31 cellular contexts compared by ENCODE assay signal in the genomic region with DNA sequence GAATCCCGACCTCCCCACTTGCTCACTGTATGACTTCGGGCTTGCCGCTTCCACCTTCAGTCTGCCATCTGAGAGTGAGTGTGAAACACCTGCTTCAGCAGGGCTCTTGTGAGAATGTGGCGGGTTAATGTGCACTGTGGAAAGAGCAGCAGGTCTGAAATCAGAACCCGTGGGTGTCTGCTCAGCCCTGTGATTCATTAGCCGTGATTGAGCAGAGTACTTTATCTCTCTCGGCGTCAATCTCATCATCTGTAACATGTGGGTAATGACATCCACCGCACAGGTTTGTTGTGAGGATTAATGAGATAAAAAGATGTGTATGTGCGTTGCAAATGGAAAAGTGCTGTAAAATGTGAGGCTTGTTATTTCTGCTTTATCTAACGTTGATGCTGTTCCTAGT.
"Had no signal": no experiment of that assay in that cellular context is flagged by ENCODE, and none has a peak within 500 bp of the region (broad histone marks: within the 10 kb centered on the region; RNA-seq: fewer than 3 reads in every experiment).

No MANE protein-coding gene starts in this region.

- H3K27me3 ChIP-seq: ascending aorta, cardiac muscle cell, dorsolateral prefrontal cortex, left lung, right lobe of liver had no signal

- H3K9me3 Mint-ChIP-seq: activated naive CD8-positive, alpha-beta T cell treated with anti-CD3 and anti-CD28 coated beads, Interleukin-2, amount 10 ng/mL, durations not matched to agents 7 days and 5 days; stimulated activated naive CD8-positive, alpha-beta T cell treated with anti-CD3 and anti-CD28 coated beads, Interleukin-15, Interleukin-2, amounts not matched to agents 100 ng/mL and 50 ng/mL, for 24 hours had no signal

- H3K4me3 ChIP-seq: ascending aorta, cardiac muscle cell, coronary artery, dorsolateral prefrontal cortex, heart left ventricle, left lung, lung, right lobe of liver, thoracic aorta had no signal

- H3K9me3 ChIP-seq: ascending aorta, heart left ventricle, right lobe of liver, thoracic aorta had no signal

- H3K27ac Mint-ChIP-seq: activated naive CD4-positive, alpha-beta T cell treated with anti-CD3 and anti-CD28 coated beads, Interleukin-2, amount 10 ng/mL, durations not matched to agents 7 days and 5 days; activated naive CD8-positive, alpha-beta T cell treated with anti-CD3 and anti-CD28 coated beads, Interleukin-2, amount 10 ng/mL, durations not matched to agents 7 days and 5 days; effector memory CD8-positive, alpha-beta T cell; immature natural killer cell; natural killer cell; stimulated activated naive CD8-positive, alpha-beta T cell treated with anti-CD3 and anti-CD28 coated beads, Interleukin-15, Interleukin-2, amounts not matched to agents 100 ng/mL and 50 ng/mL, for 24 hours had no signal

- H3K36me3 Mint-ChIP-seq: activated naive CD4-positive, alpha-beta T cell treated with anti-CD3 and anti-CD28 coated beads, Interleukin-2, amount 10 ng/mL, durations not matched to agents 7 days and 5 days; activated naive CD8-positive, alpha-beta T cell treated with anti-CD3 and anti-CD28 coated beads, Interleukin-2, amount 10 ng/mL, durations not matched to agents 7 days and 5 days; brain; immature natural killer cell; natural killer cell had no signal

- H3K27me3 Mint-ChIP-seq: activated naive CD4-positive, alpha-beta T cell treated with anti-CD3 and anti-CD28 coated beads, Interleukin-2, amount 10 ng/mL, durations not matched to agents 7 days and 5 days; activated naive CD8-positive, alpha-beta T cell treated with anti-CD3 and anti-CD28 coated beads, Interleukin-2, amount 10 ng/mL, durations not matched to agents 7 days and 5 days; effector memory CD8-positive, alpha-beta T cell; stimulated activated naive CD8-positive, alpha-beta T cell treated with anti-CD3 and anti-CD28 coated beads, Interleukin-15, Interleukin-2, amounts not matched to agents 100 ng/mL and 50 ng/mL, for 24 hours had no signal

- H3K4me3 Mint-ChIP-seq: activated naive CD4-positive, alpha-beta T cell treated with anti-CD3 and anti-CD28 coated beads, Interleukin-2, amount 10 ng/mL, durations not matched to agents 7 days and 5 days; activated naive CD8-positive, alpha-beta T cell treated with anti-CD3 and anti-CD28 coated beads, Interleukin-2, amount 10 ng/mL, durations not matched to agents 7 days and 5 days; brain; effector memory CD8-positive, alpha-beta T cell; immature natural killer cell; natural killer cell; stimulated activated naive CD8-positive, alpha-beta T cell treated with anti-CD3 and anti-CD28 coated beads, Interleukin-15, Interleukin-2, amounts not matched to agents 100 ng/mL and 50 ng/mL, for 24 hours had no signal

- H3K36me3 ChIP-seq: ascending aorta, cardiac muscle cell, heart left ventricle, left lung, right lobe of liver, thoracic aorta had no signal

- H3K4me1 ChIP-seq: ascending aorta, heart left ventricle, left lung, right lobe of liver had no signal

- ATAC-seq: activated CD4-positive, CD25-positive, alpha-beta regulatory T cell treated with anti-CD3 and anti-CD28 coated beads, Interleukin-2, amount 50 U/mL, for 24 hours; effector memory CD8-positive, alpha-beta T cell; heart left ventricle; left lung; natural killer cell; right lobe of liver had no signal

- H3K27ac ChIP-seq: ascending aorta, cardiac muscle cell, coronary artery, dorsolateral prefrontal cortex, heart left ventricle, left lung, right lobe of liver, thoracic aorta, VCaP had no signal

- DNase-seq: activated CD4-positive, alpha-beta T cell treated with anti-CD3 and anti-CD28 coated beads for 48 hours; activated CD4-positive, alpha-beta T cell treated with anti-CD3 and anti-CD28 coated beads, Interleukin-2, amount 50 U/mL, for 48 hours; activated CD8-positive, alpha-beta memory T cell treated with anti-CD3 and anti-CD28 coated beads, Interleukin-2, amount 50 U/mL, for 4 hours; activated gamma-delta T cell; activated naive CD4-positive, alpha-beta T cell treated with anti-CD3 and anti-CD28 coated beads, Interleukin-2, amount 10 ng/mL, durations not matched to agents 7 days and 5 days; activated naive CD8-positive, alpha-beta T cell treated with anti-CD3 and anti-CD28 coated beads, Interleukin-2, amount 10 ng/mL, durations not matched to agents 7 days and 5 days; activated T-cell treated with anti-CD3 and anti-CD28 coated beads, Interleukin-2, amount 50 U/mL, for 1 hour; dorsolateral prefrontal cortex; effector memory CD8-positive, alpha-beta T cell; foreskin fibroblast; heart left ventricle; immature natural killer cell; kidney; left lung; mesendoderm; natural killer cell; posterior cingulate gyrus; right lobe of liver; stimulated activated CD4-positive, alpha-beta T cell treated with anti-CD3 and anti-CD28 coated beads, Interleukin-12 subunit alpha, Interleukin-12 subunit beta, amount 100 ng/mL, for 4 hours; stimulated activated CD4-positive, alpha-beta T cell treated with anti-CD3 and anti-CD28 coated beads, Interleukin-4, amount 100 ng/mL, for 1 hour; T-helper 9 cell; trophoblast cell had no signal

- H3K4me1 Mint-ChIP-seq: activated naive CD4-positive, alpha-beta T cell treated with anti-CD3 and anti-CD28 coated beads, Interleukin-2, amount 10 ng/mL, durations not matched to agents 7 days and 5 days; activated naive CD8-positive, alpha-beta T cell treated with anti-CD3 and anti-CD28 coated beads, Interleukin-2, amount 10 ng/mL, durations not matched to agents 7 days and 5 days; brain; immature natural killer cell; natural killer cell had no signal
